Comparison of ENCODE assay signal across 1 cellular context in the genomic region with DNA sequence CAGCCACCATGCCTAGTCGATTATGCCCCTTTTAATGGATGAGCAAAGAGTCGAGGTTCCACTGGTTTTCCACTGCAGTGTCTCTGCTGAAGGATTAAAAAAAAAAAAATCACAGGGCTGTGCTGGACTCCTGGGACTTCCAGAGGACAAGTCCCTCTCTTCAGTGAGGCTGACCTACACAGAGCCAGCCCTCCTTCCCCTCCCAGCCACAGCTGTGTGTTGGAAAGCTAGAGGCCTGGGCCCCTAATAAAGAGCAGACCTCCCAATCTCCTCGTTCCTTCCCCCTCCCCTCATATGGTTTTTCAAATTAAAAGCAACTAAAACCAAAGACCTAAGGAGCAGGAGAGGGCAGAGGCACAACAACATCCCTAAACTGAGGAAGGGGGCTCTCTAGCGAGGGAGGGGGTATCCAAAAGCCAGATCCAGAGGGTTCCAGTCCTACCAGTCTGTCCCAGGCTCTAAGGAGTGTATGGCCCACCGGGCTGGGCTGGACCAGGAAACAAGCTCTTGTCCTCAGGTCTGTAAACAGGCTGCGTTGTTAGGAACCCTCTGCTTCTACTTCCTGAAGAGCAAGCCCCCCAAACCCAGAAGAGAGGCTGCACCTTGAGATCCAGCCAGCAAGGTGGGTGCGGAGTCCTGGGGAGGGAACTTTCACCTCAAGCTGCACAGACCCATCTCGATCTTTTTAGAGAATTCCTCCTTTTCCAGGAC.
TF ChIP-seq lines count a peak whose summit lies in the region.

No MANE protein-coding gene starts in this region.

TF ChIP-seq in WTC11, 78 proteins besides CTCF, POLR2A, EP300 and RAD21 (continued from another document):
- TF ChIP-seq, protein P1, sequence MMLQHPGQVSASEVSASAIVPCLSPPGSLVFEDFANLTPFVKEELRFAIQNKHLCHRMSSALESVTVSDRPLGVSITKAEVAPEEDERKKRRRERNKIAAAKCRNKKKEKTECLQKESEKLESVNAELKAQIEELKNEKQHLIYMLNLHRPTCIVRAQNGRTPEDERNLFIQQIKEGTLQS (CRISPR knock-in tag; conservative IDR thresholded peaks at IDR 0.05), result no peak
- TF ChIP-seq NFYB (CRISPR knock-in tag; conservative IDR thresholded peaks at IDR 0.05; ENCODE audit: low read depth) (no peak), FOXP4 (CRISPR knock-in tag; IDR thresholded peaks at IDR 0.05) (no peak), SMAD4 (CRISPR knock-in tag; IDR thresholded peaks at IDR 0.05) (no peak), ZNF396 (CRISPR knock-in tag; IDR thresholded peaks at IDR 0.05; ENCODE audit: borderline replicate concordance) (no peak)
